In the genomic region with DNA sequence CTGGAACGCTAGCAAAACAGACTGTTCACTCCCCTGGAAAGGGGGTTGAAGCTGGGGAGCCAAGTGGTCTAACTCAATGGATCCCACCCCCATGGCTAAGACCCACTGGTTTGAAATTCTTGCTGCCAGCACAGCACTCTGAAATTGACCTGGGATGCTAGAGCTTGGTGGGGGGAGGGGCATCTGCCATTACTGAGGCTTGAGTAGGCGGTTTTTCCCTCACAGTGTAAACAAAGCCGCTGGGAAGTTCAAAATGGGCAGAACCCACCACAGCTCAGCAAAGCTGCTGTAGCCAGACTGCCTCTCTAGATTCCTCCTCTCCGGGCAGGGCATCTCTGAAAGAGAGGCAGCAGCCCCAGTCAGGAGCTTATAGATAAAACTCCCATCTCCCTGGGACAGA, we compare ENCODE assay signal across 2 cellular contexts.
A peak's percentile ranks its signal among the peaks of the same experiment; 100 is the strongest.
TF ChIP-seq lines count a peak whose summit lies in the region.
"Not testable (repeated sequence)": the region's sequence is repeated elsewhere in the genome, so short reads cannot be mapped to it uniquely, and the experiment has no call there.

No MANE protein-coding gene starts in this region.

TF ChIP-seq in K562, 482 proteins besides CTCF, POLR2A, EP300 and RAD21:
- peak; percentile 34; the same call in 1 of the 2 replicates for TF ChIP-seq EGR1 (conservative IDR thresholded peaks at IDR 0.05)

TF ChIP-seq in HepG2, 621 proteins besides CTCF, POLR2A, EP300 and RAD21:
- TF ChIP-seq, protein P1, sequence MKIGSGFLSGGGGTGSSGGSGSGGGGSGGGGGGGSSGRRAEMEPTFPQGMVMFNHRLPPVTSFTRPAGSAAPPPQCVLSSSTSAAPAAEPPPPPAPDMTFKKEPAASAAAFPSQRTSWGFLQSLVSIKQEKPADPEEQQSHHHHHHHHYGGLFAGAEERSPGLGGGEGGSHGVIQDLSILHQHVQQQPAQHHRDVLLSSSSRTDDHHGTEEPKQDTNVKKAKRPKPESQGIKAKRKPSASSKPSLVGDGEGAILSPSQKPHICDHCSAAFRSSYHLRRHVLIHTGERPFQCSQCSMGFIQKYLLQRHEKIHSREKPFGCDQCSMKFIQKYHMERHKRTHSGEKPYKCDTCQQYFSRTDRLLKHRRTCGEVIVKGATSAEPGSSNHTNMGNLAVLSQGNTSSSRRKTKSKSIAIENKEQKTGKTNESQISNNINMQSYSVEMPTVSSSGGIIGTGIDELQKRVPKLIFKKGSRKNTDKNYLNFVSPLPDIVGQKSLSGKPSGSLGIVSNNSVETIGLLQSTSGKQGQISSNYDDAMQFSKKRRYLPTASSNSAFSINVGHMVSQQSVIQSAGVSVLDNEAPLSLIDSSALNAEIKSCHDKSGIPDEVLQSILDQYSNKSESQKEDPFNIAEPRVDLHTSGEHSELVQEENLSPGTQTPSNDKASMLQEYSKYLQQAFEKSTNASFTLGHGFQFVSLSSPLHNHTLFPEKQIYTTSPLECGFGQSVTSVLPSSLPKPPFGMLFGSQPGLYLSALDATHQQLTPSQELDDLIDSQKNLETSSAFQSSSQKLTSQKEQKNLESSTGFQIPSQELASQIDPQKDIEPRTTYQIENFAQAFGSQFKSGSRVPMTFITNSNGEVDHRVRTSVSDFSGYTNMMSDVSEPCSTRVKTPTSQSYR (CRISPR knock-in tag; IDR thresholded peaks at IDR 0.05; ENCODE audit: borderline replicate concordance), result peak; percentile 73; the same call in 1 of the 2 replicates
- TF ChIP-seq FOXA3 (CRISPR knock-in tag; IDR thresholded peaks at IDR 0.05) (peak; percentile 57), FOXA1 (CRISPR knock-in tag; IDR thresholded peaks at IDR 0.05) (peak; percentile 33; the same call in 1 of the 2 replicates)
- not testable (repeated sequence) for TF ChIP-seq FOXA1 (IDR thresholded peaks at IDR 0.05)
